In the genomic region with DNA sequence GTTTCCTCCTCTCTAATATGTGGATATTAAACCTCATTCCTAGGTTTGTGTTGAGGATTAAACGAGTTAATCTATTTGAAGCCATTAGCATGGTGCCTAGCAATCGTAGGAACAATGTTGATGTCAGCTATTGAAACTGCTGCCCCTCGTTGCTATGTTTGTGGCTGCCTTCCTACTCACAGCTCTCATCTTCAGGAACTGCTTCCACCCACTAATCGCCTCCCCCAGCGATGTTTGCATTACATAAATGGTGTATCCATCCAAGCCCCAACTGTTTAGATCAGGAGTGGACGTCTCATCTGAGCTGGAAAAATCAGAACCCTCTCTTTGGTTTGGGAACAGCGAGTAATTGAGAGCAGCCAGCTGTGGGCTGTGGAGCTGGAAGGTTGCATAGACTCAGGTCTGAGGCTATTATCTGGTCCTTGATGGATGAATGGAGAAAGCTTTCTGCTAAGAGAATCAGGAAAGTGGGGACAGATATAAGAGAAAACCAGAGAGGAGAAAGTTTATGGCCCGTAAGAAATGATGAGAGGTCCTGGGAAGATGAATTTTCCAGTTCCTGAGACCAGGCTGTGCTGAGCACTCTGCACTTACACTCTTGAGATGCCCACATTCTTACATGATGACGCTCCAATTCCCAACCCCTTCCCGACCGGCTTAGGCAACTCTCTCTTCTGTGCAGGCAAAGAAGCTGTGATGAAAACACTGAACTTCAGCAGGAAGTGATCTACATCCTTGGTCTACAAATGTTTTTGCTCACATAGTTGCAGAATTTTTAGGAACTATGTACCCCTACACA, we compare ENCODE assay signal across 13 cellular contexts.
DNase-seq lines count a peak whose midpoint lies in the region; ATAC-seq and TF ChIP-seq lines count a peak whose summit lies in the region.
"Had no signal": no experiment of that assay in that cellular context is flagged by ENCODE, and none has a peak within 500 bp of the region (broad histone marks: within the 10 kb centered on the region; RNA-seq: fewer than 3 reads in every experiment).

No MANE protein-coding gene starts in this region.

- H3K27me3 ChIP-seq in thyroid gland (no peaks in the 10 kb centered on the region), adrenal gland (no peaks in the 10 kb centered on the region)
- H3K27me3 ChIP-seq: ascending aorta, uterus had no signal

- H3K4me3 Mint-ChIP-seq in HFFc6, result no peak overlapping the region

- H3K9me3 Mint-ChIP-seq in HFFc6, result no peaks in the 10 kb centered on the region

- H3K9me3 ChIP-seq in thyroid gland (no peaks in the 10 kb centered on the region), adrenal gland (replicated peaks in 1 of 3) (no peaks in the 10 kb centered on the region)
- H3K9me3 ChIP-seq: ascending aorta, uterus had no signal

- TF ChIP-seq CTCF in HFFc6 (IDR thresholded peaks at IDR 0.05) (no peak), thyroid gland (IDR thresholded peaks at IDR 0.05) (no peak), adrenal gland (IDR thresholded peaks at IDR 0.05) (no peak)

- H3K36me3 Mint-ChIP-seq in HFFc6 (ENCODE audit: low read depth), result no peaks in the 10 kb centered on the region

- H3K27ac ChIP-seq in thyroid gland (no peak overlapping the region), adrenal gland (no peak overlapping the region)
- H3K27ac ChIP-seq: ascending aorta, HL-60, psoas muscle, uterus had no signal

- no peak for ATAC-seq in HG02840 (IDR thresholded peaks at IDR 0.05; ENCODE audit: low FRiP score, unreplicated experiment)
- no peak for ATAC-seq in GM21825 (IDR thresholded peaks at IDR 0.05; ENCODE audit: unreplicated experiment)
- ATAC-seq: psoas muscle had no signal

- intact Hi-C loops in thyroid gland (cut with DNase I), result no loop called here
- intact Hi-C loops in adrenal gland (cut with DNase I), result no loop called here

- DNase-seq in HFFc6 (peak; percentile 48), amniotic epithelial cell (ENCODE audit: low read depth) (peak; percentile 93), kidney glomerular epithelial cell (lab: John Stamatoyannopoulos, UW) (peak; percentile 40), thyroid gland (peak; percentile 67 to 70), adrenal gland (no peak)
- DNase-seq: DMS153, NCI-H1417 treated with DMSO at 0.1 percent for 48 hours, psoas muscle, uterus had no signal

- TF ChIP-seq POLR2A in thyroid gland (IDR thresholded peaks at IDR 0.05), result no peak
- no peak for TF ChIP-seq POLR2A in adrenal gland (IDR thresholded peaks at IDR 0.05)

- no peaks in the 10 kb centered on the region for H3K36me3 ChIP-seq in thyroid gland
- no peaks in the 10 kb centered on the region for H3K36me3 ChIP-seq in adrenal gland (replicated peaks in 1 of 2)
- H3K36me3 ChIP-seq: ascending aorta, uterus had no signal

- WGBS in thyroid gland, 2 donors, result 69 to 70% methylated on average over 11 of the region's 11 CpGs
- 85 to 87% (median 86%) methylated on average over 11 of the region's 11 CpGs for WGBS in adrenal gland, 4 donors

- H3K4me1 Mint-ChIP-seq in HFFc6 (ENCODE audit: low read depth), result peaks cover 31% of the 10 kb centered on the region

- no peak overlapping the region for H3K27ac Mint-ChIP-seq in HFFc6

- peaks cover 27 to 37% of the 10 kb centered on the region in 2 donors for H3K4me1 ChIP-seq in thyroid gland
- no peaks in the 10 kb centered on the region for H3K4me1 ChIP-seq in adrenal gland (replicated peaks in 1 of 2)
- H3K4me1 ChIP-seq: ascending aorta, uterus had no signal

- no peak overlapping the region for H3K4me3 ChIP-seq in thyroid gland (replicated peaks in 1 of 3)
- no peak overlapping the region for H3K4me3 ChIP-seq in adrenal gland
- H3K4me3 ChIP-seq: ascending aorta, psoas muscle, uterus had no signal

- no peaks in the 10 kb centered on the region; the same call in 1 of the 2 replicates for H3K27me3 Mint-ChIP-seq in HFFc6 (ENCODE audit: insufficient read depth)

Comparison
In these comparisons a context has a peak if more than half of its experiments do, and no peak if none do; other contexts are left out.
1. DNase-seq: peak in HFFc6 (single experiment), amniotic epithelial cell (single experiment), kidney glomerular epithelial cell (single experiment) and thyroid gland (2 of 2); none in adrenal gland (0 of 7).